8 cellular contexts compared by ENCODE assay signal in the genomic region with DNA sequence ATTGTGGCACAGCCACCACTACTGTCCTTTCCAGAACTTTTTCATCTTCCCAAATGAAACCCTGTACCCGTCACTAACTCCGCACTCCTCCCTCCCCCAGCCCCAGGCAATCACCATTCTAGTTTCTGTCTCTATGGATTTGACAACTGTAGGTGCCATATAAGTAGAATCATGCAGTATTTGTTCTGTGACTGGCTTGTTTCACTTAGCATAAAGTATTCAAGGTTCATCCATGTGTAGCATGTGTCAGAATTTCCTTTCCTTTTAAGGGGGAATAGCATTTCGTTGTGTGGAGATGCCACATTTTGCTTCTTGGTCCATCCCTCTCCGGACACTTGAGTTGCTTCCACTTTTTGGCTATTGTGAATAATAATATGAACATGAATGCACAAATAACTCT. TPM values are rescaled to one million over a fixed set of nuclear protein-coding genes. Genes with fewer than 3 reads are reported as not detected.
DNase-seq lines count a peak whose midpoint lies in the region; ATAC-seq and TF ChIP-seq lines count a peak whose summit lies in the region.

No MANE protein-coding gene starts in this region.

- CTCF ChIA-PET in CD8-positive, alpha-beta memory T cell (lab: Charles Lee), result interaction anchor here (0.9 kb wide), 1 partner anchor 16 kb away, joined by 4 read pairs; no protein-coding TSS in a partner anchor

- DNase-seq in CD8-positive, alpha-beta memory T cell, result no peak
- peak; percentile 13 for DNase-seq in LHCN-M2 (ENCODE audit: low read depth)
- DNase-seq in colonic mucosa, result no peak
- no peak for DNase-seq in NOMO-1 (lab: John Stamatoyannopoulos, UW; ENCODE audit: unreplicated experiment in 2 of 2)
- DNase-seq in activated effector memory CD4-positive, alpha-beta T cell treated with anti-CD3 and anti-CD28 coated beads, Interleukin-2, amount 50 U/mL, for 16 hours, result no peak
- DNase-seq in central memory CD4-positive, alpha-beta T cell, result no peak

- POLR2A ChIA-PET in CD8-positive, alpha-beta memory T cell (lab: Charles Lee), result no interaction called here

- H3K4me1 ChIP-seq in CD8-positive, alpha-beta memory T cell (ENCODE audit: insufficient read depth, low read length), result peaks cover 14% of the 10 kb centered on the region
- H3K4me1 ChIP-seq in colonic mucosa, result peaks cover 6% of the 10 kb centered on the region

- no peaks in the 10 kb centered on the region for H3K36me3 ChIP-seq in CD8-positive, alpha-beta memory T cell (ENCODE audit: insufficient read depth, low read length)
- H3K36me3 ChIP-seq in colonic mucosa, result no peaks in the 10 kb centered on the region
- no peaks in the 10 kb centered on the region for H3K36me3 ChIP-seq in neural cell (ENCODE audit: insufficient read depth, low read length)

- no peaks in the 10 kb centered on the region for H3K9me2 ChIP-seq in neural cell (ENCODE audit: insufficient read depth, low read length)

- H3K9me3 ChIP-seq in CD8-positive, alpha-beta memory T cell (ENCODE audit: low read length), result no peaks in the 10 kb centered on the region
- H3K9me3 ChIP-seq in colonic mucosa, result no peaks in the 10 kb centered on the region
- no peaks in the 10 kb centered on the region for H3K9me3 ChIP-seq in neural cell (ENCODE audit: low read length)

- H3K4me3 ChIP-seq in CD8-positive, alpha-beta memory T cell (ENCODE audit: low read length), result peak overlapping the region; percentile 90
- peak overlapping the region; percentile 87 for H3K4me3 ChIP-seq in colonic mucosa
- H3K4me3 ChIP-seq in neural cell (ENCODE audit: low read length), result peak overlapping the region; percentile 87

- TF ChIP-seq RAD21 in neural cell (conservative IDR thresholded peaks at IDR 0.05), result no peak

- H3K27ac ChIP-seq in CD8-positive, alpha-beta memory T cell (ENCODE audit: low read depth, low read length), result peak overlapping the region; percentile 74
- H3K27ac ChIP-seq in colonic mucosa, result no peak overlapping the region
- no peak overlapping the region for H3K27ac ChIP-seq in neural cell (ENCODE audit: low read length)

- H3F3A ChIP-seq in neural cell (ENCODE audit: insufficient read depth, low read length, poor library complexity, severe bottlenecking), result no peaks in the 10 kb centered on the region

- no peak for ATAC-seq in HG02642 (IDR thresholded peaks at IDR 0.05; ENCODE audit: poor library complexity, unreplicated experiment)

- H3K79me2 ChIP-seq in neural cell (replicated peaks; ENCODE audit: insufficient read depth, low read length), result peaks cover 3% of the 10 kb centered on the region

- peak overlapping the region; percentile 79 for H3K4me2 ChIP-seq in neural cell (ENCODE audit: low read length)

- H4K20me1 ChIP-seq in neural cell (ENCODE audit: insufficient read depth), result no peaks in the 10 kb centered on the region

- H3K4me3 Mint-ChIP-seq in CD8-positive, alpha-beta memory T cell, result peak overlapping the region; percentile 88 to 98 (median 95)

- peak overlapping the region; percentile 70 for H2AFZ ChIP-seq in neural cell (ENCODE audit: low read depth, low read length)

- peak overlapping the region in 7 of 8 donors; percentile 38 to 96 (median 74) for H3K27ac Mint-ChIP-seq in CD8-positive, alpha-beta memory T cell

- H3K4me1 Mint-ChIP-seq in CD8-positive, alpha-beta memory T cell, result peaks cover 29 to 47% (median 39%) of the 10 kb centered on the region in 3 donors

- no peaks in the 10 kb centered on the region for H3K27me3 Mint-ChIP-seq in CD8-positive, alpha-beta memory T cell

- no peaks in the 10 kb centered on the region for H3K27me3 ChIP-seq in CD8-positive, alpha-beta memory T cell (ENCODE audit: insufficient read depth, low read length, poor library complexity, severe bottlenecking)
- no peaks in the 10 kb centered on the region for H3K27me3 ChIP-seq in colonic mucosa
- no peaks in the 10 kb centered on the region for H3K27me3 ChIP-seq in neural cell (ENCODE audit: insufficient read depth, low read depth, low read length)

- H3K9ac ChIP-seq in colonic mucosa (ENCODE audit: low read depth in 2 of 2, low read length in 2 of 2) (peak overlapping the region; percentile 35 to 57), neural cell (ENCODE audit: low read length) (peak overlapping the region; percentile 59)

- H3K36me3 Mint-ChIP-seq in CD8-positive, alpha-beta memory T cell, result peaks cover 0 to 5% (median 0%) of the 10 kb centered on the region in 3 donors

- intact Hi-C loops in colonic mucosa (cut with DNase I), result no loop called here

- TF ChIP-seq EP300 in neural cell (conservative IDR thresholded peaks at IDR 0.05; ENCODE audit: poor library complexity, severe bottlenecking), result no peak

- no peak for TF ChIP-seq CTCF in colonic mucosa (IDR thresholded peaks at IDR 0.05)
- TF ChIP-seq CTCF in neural cell (IDR thresholded peaks at IDR 0.05; ENCODE audit: poor library complexity, severe bottlenecking), result no peak

- H3K9me3 Mint-ChIP-seq in CD8-positive, alpha-beta memory T cell, result no peaks in the 10 kb centered on the region

TF ChIP-seq in neural cell, 6 proteins besides CTCF, POLR2A, EP300 and RAD21:
- TF ChIP-seq, protein P1, sequence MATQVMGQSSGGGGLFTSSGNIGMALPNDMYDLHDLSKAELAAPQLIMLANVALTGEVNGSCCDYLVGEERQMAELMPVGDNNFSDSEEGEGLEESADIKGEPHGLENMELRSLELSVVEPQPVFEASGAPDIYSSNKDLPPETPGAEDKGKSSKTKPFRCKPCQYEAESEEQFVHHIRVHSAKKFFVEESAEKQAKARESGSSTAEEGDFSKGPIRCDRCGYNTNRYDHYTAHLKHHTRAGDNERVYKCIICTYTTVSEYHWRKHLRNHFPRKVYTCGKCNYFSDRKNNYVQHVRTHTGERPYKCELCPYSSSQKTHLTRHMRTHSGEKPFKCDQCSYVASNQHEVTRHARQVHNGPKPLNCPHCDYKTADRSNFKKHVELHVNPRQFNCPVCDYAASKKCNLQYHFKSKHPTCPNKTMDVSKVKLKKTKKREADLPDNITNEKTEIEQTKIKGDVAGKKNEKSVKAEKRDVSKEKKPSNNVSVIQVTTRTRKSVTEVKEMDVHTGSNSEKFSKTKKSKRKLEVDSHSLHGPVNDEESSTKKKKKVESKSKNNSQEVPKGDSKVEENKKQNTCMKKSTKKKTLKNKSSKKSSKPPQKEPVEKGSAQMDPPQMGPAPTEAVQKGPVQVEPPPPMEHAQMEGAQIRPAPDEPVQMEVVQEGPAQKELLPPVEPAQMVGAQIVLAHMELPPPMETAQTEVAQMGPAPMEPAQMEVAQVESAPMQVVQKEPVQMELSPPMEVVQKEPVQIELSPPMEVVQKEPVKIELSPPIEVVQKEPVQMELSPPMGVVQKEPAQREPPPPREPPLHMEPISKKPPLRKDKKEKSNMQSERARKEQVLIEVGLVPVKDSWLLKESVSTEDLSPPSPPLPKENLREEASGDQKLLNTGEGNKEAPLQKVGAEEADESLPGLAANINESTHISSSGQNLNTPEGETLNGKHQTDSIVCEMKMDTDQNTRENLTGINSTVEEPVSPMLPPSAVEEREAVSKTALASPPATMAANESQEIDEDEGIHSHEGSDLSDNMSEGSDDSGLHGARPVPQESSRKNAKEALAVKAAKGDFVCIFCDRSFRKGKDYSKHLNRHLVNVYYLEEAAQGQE (IDR thresholded peaks at IDR 0.05; ENCODE audit: borderline replicate concordance), result no peak
- TF ChIP-seq EZH2 (IDR thresholded peaks at IDR 0.05; ENCODE audit: borderline replicate concordance, insufficient read depth, low read length, poor library complexity, severe bottlenecking) (no peak), TAF1 (IDR thresholded peaks at IDR 0.05; ENCODE audit: low read depth) (no peak), MXI1 (conservative IDR thresholded peaks at IDR 0.05; ENCODE audit: poor library complexity, severe bottlenecking) (no peak), SMC3 (conservative IDR thresholded peaks at IDR 0.05; ENCODE audit: poor library complexity) (no peak), POLR2AphosphoS5 (IDR thresholded peaks at IDR 0.05) (no peak)

RNA-seq across cellular contexts. Expression of a gene that starts 0.8 kb away (rescaled TPM):
- total RNA-seq in CD8-positive, alpha-beta memory T cell, result 10 to 100 TPM; 19.1 to 19.6 TPM
- not detected for polyA plus RNA-seq in CD8-positive, alpha-beta memory T cell
- total RNA-seq in LHCN-M2 (2014; rRNA removed) (23.9 and 33.2 TPM in 2 replicates), colonic mucosa (10 to 100 TPM in 1 of 2 donors, 1 to 10 TPM in 1; 6.4 to 13.5 TPM)
- 6.4 TPM for polyA plus RNA-seq in LHCN-M2 (2012)
- polyA plus RNA-seq in neural cell, result 0.78 and 1.5 TPM in 2 replicates
- 0.81 and 1.2 TPM in 2 replicates for polyA minus RNA-seq in neural cell

RNA-seq across cellular contexts. Expression of a gene that starts 19.0 kb away (rescaled TPM):
- 1 to 10 TPM; 2.2 to 3.1 TPM for total RNA-seq in CD8-positive, alpha-beta memory T cell
- polyA plus RNA-seq in CD8-positive, alpha-beta memory T cell, result not detected
- total RNA-seq in LHCN-M2 (2014; rRNA removed) (not detected in 2 replicates), colonic mucosa (under 1 TPM in 1 of 2 donors, not detected in 1; 0.45 TPM)
- not detected for polyA plus RNA-seq in LHCN-M2 (2012)
- polyA plus RNA-seq in neural cell, result 0.14 TPM in 1 of 2 replicates, not detected in the other
- polyA minus RNA-seq in neural cell, result not detected in 2 replicates

RNA-seq across cellular contexts. Expression of a gene that starts 44.4 kb away (rescaled TPM):
- not detected for total RNA-seq in CD8-positive, alpha-beta memory T cell
- not detected for polyA plus RNA-seq in CD8-positive, alpha-beta memory T cell
- total RNA-seq in LHCN-M2 (2014; rRNA removed), result not detected in 2 replicates
- polyA plus RNA-seq in LHCN-M2 (2012), result not detected
- not detected for total RNA-seq in colonic mucosa
- polyA plus RNA-seq in neural cell, result not detected in 2 replicates
- polyA minus RNA-seq in neural cell, result not detected in 2 replicates
